ENCODE assay signal across 9 cellular contexts in genomic region chr19:36215276-36216171, GRCh38. TPM values are rescaled to one million over a fixed set of nuclear protein-coding genes. Genes with fewer than 3 reads are reported as not detected.
DNase-seq lines count a peak whose midpoint lies in the region; ATAC-seq, FAIRE-seq and TF ChIP-seq lines count a peak whose summit lies in the region.
"Had no signal": no experiment of that assay in that cellular context is flagged by ENCODE, and none has a peak within 500 bp of the region (broad histone marks: within the 10 kb centered on the region; RNA-seq: fewer than 3 reads in every experiment).

No MANE protein-coding gene starts in this region.

- H3K4me3 Mint-ChIP-seq in neural crest cell, result no peak overlapping the region
- H3K4me3 Mint-ChIP-seq: stimulated activated naive CD8-positive, alpha-beta T cell treated with anti-CD3 and anti-CD28 coated beads, Interleukin-15, Interleukin-2, amounts not matched to agents 100 ng/mL and 50 ng/mL, for 24 hours had no signal

- H3K4me3 ChIP-seq in HEK293 (ENCODE audit: low read depth, low read length) (peak overlapping the region; percentile 67), SJCRH30 (peak overlapping the region; percentile 84), endothelial cell of umbilical vein (replicated peaks in 1 of 3; ENCODE audit: insufficient read depth in 1 of 3, low read depth in 1 of 3, low read length in 3 of 3) (peak overlapping the region; percentile 78 to 93 (median 87))

- dilution Hi-C loops in endothelial cell of umbilical vein (cut with MboI; ENCODE audit: extremely low pct_ligation_motif_present, low sequenced_read_pairs), result no loop called here

- peak overlapping the region; percentile 96 for H3K27ac Mint-ChIP-seq in neural crest cell (ENCODE audit: unreplicated experiment)
- H3K27ac Mint-ChIP-seq: stimulated activated naive CD8-positive, alpha-beta T cell treated with anti-CD3 and anti-CD28 coated beads, Interleukin-15, Interleukin-2, amounts not matched to agents 100 ng/mL and 50 ng/mL, for 24 hours had no signal

- ATAC-seq in HG02678 (IDR thresholded peaks at IDR 0.05; ENCODE audit: unreplicated experiment) (no peak), HG02870 (IDR thresholded peaks at IDR 0.05; ENCODE audit: unreplicated experiment) (no peak)

- H3K4me1 Mint-ChIP-seq in neural crest cell, result peaks cover 24% of the 10 kb centered on the region

- peak overlapping the region; percentile 94 for H3K4me2 ChIP-seq in endothelial cell of umbilical vein (ENCODE audit: insufficient read depth, low read length)

- H3K27ac ChIP-seq in HEK293 (ENCODE audit: extremely low read depth, low read depth, low read length) (peak overlapping the region; percentile 93), SJCRH30 (peak overlapping the region; percentile 91), endothelial cell of umbilical vein (ENCODE audit: insufficient read depth, low read depth, low read length) (peak overlapping the region; percentile 82)

- no peaks in the 10 kb centered on the region for H3K9me3 ChIP-seq in HEK293 (ENCODE audit: control insufficient read depth, insufficient read depth, low read depth, low read length)
- peaks cover 18% of the 10 kb centered on the region for H3K9me3 ChIP-seq in SJCRH30 (replicated peaks)
- no peaks in the 10 kb centered on the region for H3K9me3 ChIP-seq in endothelial cell of umbilical vein (replicated peaks; ENCODE audit: control insufficient read depth, insufficient read depth, low read length)

- H3K79me2 ChIP-seq in endothelial cell of umbilical vein (ENCODE audit: control insufficient read depth, insufficient read depth, low read length), result peaks cover 57% of the 10 kb centered on the region

- H3K9ac ChIP-seq in endothelial cell of umbilical vein (replicated peaks; ENCODE audit: extremely low read depth, insufficient read depth, low read length), result peak overlapping the region; percentile 99

- FAIRE-seq in endothelial cell of umbilical vein (lab: Jason Lieb, UNC), result no peak

- peak overlapping the region; percentile 40 for H2AFZ ChIP-seq in endothelial cell of umbilical vein (ENCODE audit: low read depth, low read length)

- TSS peak; percentile 74 for BruUV-seq in endothelial cell of umbilical vein (replicated peaks; lab: Mats Ljungman, UMichigan)

- no peaks in the 10 kb centered on the region for H3K9me3 Mint-ChIP-seq in neural crest cell
- H3K9me3 Mint-ChIP-seq: stimulated activated naive CD8-positive, alpha-beta T cell treated with anti-CD3 and anti-CD28 coated beads, Interleukin-15, Interleukin-2, amounts not matched to agents 100 ng/mL and 50 ng/mL, for 24 hours had no signal

- H3K27me3 ChIP-seq in SJCRH30 (no peaks in the 10 kb centered on the region), endothelial cell of umbilical vein (ENCODE audit: control insufficient read depth in 2 of 2, insufficient read depth in 2 of 2, low read length in 2 of 2) (no peaks in the 10 kb centered on the region)

- no peaks in the 10 kb centered on the region for H4K20me1 ChIP-seq in endothelial cell of umbilical vein (replicated peaks; ENCODE audit: control insufficient read depth, extremely low read depth, insufficient read depth, low read length)

- intact Hi-C loops in endothelial cell of umbilical vein (cut with micrococcal nuclease), result loop anchor here (1.0 to 10.0 kb wide), 5 partner anchors 77 to 559 kb away; partner anchors contain the start of genes TBCB, ZNF260, ZNF566 and ZNF850

- H3K36me3 Mint-ChIP-seq in neural crest cell (ENCODE audit: low read depth), result peaks cover 13% of the 10 kb centered on the region

- DNase-seq in Caki2 (ENCODE audit: low read depth) (peak; percentile 41), SJCRH30 (peak; percentile 15 to 46), endothelial cell of umbilical vein (ENCODE audit: low read depth, low spot score) (peak; percentile 58), neural crest cell (ENCODE audit: low read depth, low spot score) (peak; percentile 7), T1000 (lab: John Stamatoyannopoulos, UW) (no peak)

- TF ChIP-seq POLR2A in endothelial cell of umbilical vein (IDR thresholded peaks at IDR 0.05; ENCODE audit: low read depth, low read length), result no peak

- CTCF ChIA-PET in HEK293 (lab: Yijun Ruan, JAX) (interaction anchor here (0.6 to 1.8 kb wide), 5 partner anchors 88 to 758 kb away, joined by 3 to 12 read pairs (median 3); no protein-coding TSS in a partner anchor), endothelial cell of umbilical vein (lab: Charles Lee) (interaction anchor here (1.2 to 1.5 kb wide), 4 partner anchors 10 to 155 kb away, joined by 3 to 8 read pairs (median 5); no protein-coding TSS in a partner anchor)

- no peaks in the 10 kb centered on the region for H3K9me1 ChIP-seq in endothelial cell of umbilical vein (replicated peaks; ENCODE audit: control insufficient read depth, extremely low read depth, insufficient read depth, low read length)

- TF ChIP-seq CTCF in HEK293 (tag by site-specific recombination; IDR thresholded peaks at IDR 0.05) (no peak), endothelial cell of umbilical vein (IDR thresholded peaks at IDR 0.05; ENCODE audit: extremely low read depth in 1 of 2, insufficient read depth in 1 of 2, low read depth in 1 of 2, low read length in 2 of 2) (no peak), neural crest cell (conservative IDR thresholded peaks at IDR 0.05) (no peak)

- in situ Hi-C loops in Caki2 (cut with HindIII; ENCODE audit: low pct_unique_long_range_greater_than_20kb, low sequenced_read_pairs), result no loop called here

- H3K27me3 Mint-ChIP-seq in neural crest cell (ENCODE audit: low read depth), result no peaks in the 10 kb centered on the region
- H3K27me3 Mint-ChIP-seq: stimulated activated naive CD8-positive, alpha-beta T cell treated with anti-CD3 and anti-CD28 coated beads, Interleukin-15, Interleukin-2, amounts not matched to agents 100 ng/mL and 50 ng/mL, for 24 hours had no signal

- H3K36me3 ChIP-seq in HEK293 (ENCODE audit: control insufficient read depth in 2 of 2, insufficient read depth in 1 of 2, low read length in 2 of 2) (peaks cover 18 to 43% of the 10 kb centered on the region in 2 experiments), SJCRH30 (peaks cover 43% of the 10 kb centered on the region), endothelial cell of umbilical vein (ENCODE audit: control insufficient read depth in 2 of 2, extremely low read depth in 1 of 2, insufficient read depth in 2 of 2, low read length in 2 of 2) (no peaks in the 10 kb centered on the region)

- H3K4me1 ChIP-seq in HEK293 (ENCODE audit: control insufficient read depth, insufficient read depth, low read length) (peaks cover 7% of the 10 kb centered on the region), SJCRH30 (no peaks in the 10 kb centered on the region), endothelial cell of umbilical vein (ENCODE audit: control insufficient read depth, extremely low read depth, insufficient read depth, low read length) (peaks cover 5% of the 10 kb centered on the region)

- POLR2A ChIA-PET in HEK293 (lab: Yijun Ruan, JAX) (interaction anchor here (0.8 to 2.0 kb wide), 23 partner anchors 9 to 1692 kb away, joined by 3 to 19 read pairs (median 7); partner anchors contain the start of genes ALKBH6, CAPNS1, COX6B1 and POLR2I), endothelial cell of umbilical vein (lab: Charles Lee) (interaction anchor here (1.0 to 1.3 kb wide), 2 partner anchors 88 to 313 kb away, joined by 3 read pairs; partner anchors contain the start of gene ZNF260)

TF ChIP-seq in HEK293, 187 proteins besides CTCF, POLR2A, EP300 and RAD21 (continues in another document):
- TF ChIP-seq REPIN1 (tag by site-specific recombination; IDR thresholded peaks at IDR 0.05; ENCODE audit: low read depth) (peak; percentile 89; the same call in 1 of the 2 replicates), GLIS2 (tag by site-specific recombination; IDR thresholded peaks at IDR 0.05) (no peak), ZBTB1 (tag by site-specific recombination; IDR thresholded peaks at IDR 0.05) (0 out of 2 replicates have a peak, but pooled peaks have one; percentile 39), ZNF223 (tag by site-specific recombination; IDR thresholded peaks at IDR 0.05) (peak; percentile 27; the same call in 1 of the 2 replicates), SP3 (tag by site-specific recombination; IDR thresholded peaks at IDR 0.05) (peak; percentile 28; the same call in 1 of the 2 replicates)

TF ChIP-seq in endothelial cell of umbilical vein, 7 proteins besides CTCF, POLR2A, EP300 and RAD21 (continues in another document):
- TF ChIP-seq FOS (IDR thresholded peaks at IDR 0.05; ENCODE audit: borderline replicate concordance, insufficient read depth, low read length), result no peak
- TF ChIP-seq EZH2 (IDR thresholded peaks at IDR 0.05; ENCODE audit: borderline replicate concordance, low read depth, low read length, severe bottlenecking), result no peak
- no peak for TF ChIP-seq MAX (IDR thresholded peaks at IDR 0.05; ENCODE audit: insufficient read depth, insufficient read length)

RNA-seq across cellular contexts. Expression of gene ZNF146, which starts 0.6 kb away (rescaled TPM):
- 31.7 and 38.0 TPM in 2 replicates for total RNA-seq in Caki2 (2014; rRNA removed; shearing (Covaris generic); ENCODE audit: low replicate concordance)
- total RNA-seq in SJCRH30 (2014; rRNA removed; shearing (Covaris generic)), result 182 and 210 TPM in 2 replicates
- total RNA-seq in endothelial cell of umbilical vein (63.3 and 65.9 TPM in 2 replicates), neural crest cell (88.0 and 90.5 TPM in 2 replicates)
- polyA plus RNA-seq in endothelial cell of umbilical vein, result 9.7 and 17.8 TPM in 2 replicates
- polyA plus RNA-seq in endothelial cell of umbilical vein (2011; cell fraction: cytosol; rRNA removed), result 41.8 and 43.2 TPM in 2 replicates
- polyA plus RNA-seq in endothelial cell of umbilical vein (2011; cell fraction: nucleus; rRNA removed), result 33.1 and 35.4 TPM in 2 replicates
- polyA plus RNA-seq in endothelial cell of umbilical vein (2012), result 73.0 and 89.2 TPM in 2 replicates
- polyA minus RNA-seq in endothelial cell of umbilical vein, result 27.5 and 33.4 TPM in 2 replicates
- polyA minus RNA-seq in endothelial cell of umbilical vein (2011; cell fraction: cytosol; rRNA and poly(A)+ RNA removed), result 27.8 TPM
- 26.2 and 32.1 TPM in 2 replicates for polyA minus RNA-seq in endothelial cell of umbilical vein (2011; cell fraction: nucleus; rRNA and poly(A)+ RNA removed)

RNA-seq across cellular contexts. Expression of gene ZNF565, which starts 1.1 kb away (rescaled TPM):
- 1.6 and 2.0 TPM in 2 replicates for total RNA-seq in Caki2 (2014; rRNA removed; shearing (Covaris generic); ENCODE audit: low replicate concordance)
- total RNA-seq in SJCRH30 (2014; rRNA removed; shearing (Covaris generic)), result 4.1 and 5.2 TPM in 2 replicates
- 3.1 and 3.6 TPM in 2 replicates for total RNA-seq in endothelial cell of umbilical vein
- 1.4 and 1.8 TPM in 2 replicates for polyA plus RNA-seq in endothelial cell of umbilical vein
- 1.8 and 2.1 TPM in 2 replicates for polyA plus RNA-seq in endothelial cell of umbilical vein (2011; cell fraction: cytosol; rRNA removed)
- polyA plus RNA-seq in endothelial cell of umbilical vein (2011; cell fraction: nucleus; rRNA removed), result 4.8 and 6.5 TPM in 2 replicates
- 1.8 and 3.7 TPM in 2 replicates for polyA plus RNA-seq in endothelial cell of umbilical vein (2012)
- polyA minus RNA-seq in endothelial cell of umbilical vein, result 4.2 and 4.7 TPM in 2 replicates
- polyA minus RNA-seq in endothelial cell of umbilical vein (2011; cell fraction: cytosol; rRNA and poly(A)+ RNA removed), result 2.3 TPM
- 4.5 and 5.4 TPM in 2 replicates for polyA minus RNA-seq in endothelial cell of umbilical vein (2011; cell fraction: nucleus; rRNA and poly(A)+ RNA removed)
- 5.6 and 6.6 TPM in 2 replicates for total RNA-seq in neural crest cell
